ENCODE assay signal across 9 cellular contexts in the genomic region with DNA sequence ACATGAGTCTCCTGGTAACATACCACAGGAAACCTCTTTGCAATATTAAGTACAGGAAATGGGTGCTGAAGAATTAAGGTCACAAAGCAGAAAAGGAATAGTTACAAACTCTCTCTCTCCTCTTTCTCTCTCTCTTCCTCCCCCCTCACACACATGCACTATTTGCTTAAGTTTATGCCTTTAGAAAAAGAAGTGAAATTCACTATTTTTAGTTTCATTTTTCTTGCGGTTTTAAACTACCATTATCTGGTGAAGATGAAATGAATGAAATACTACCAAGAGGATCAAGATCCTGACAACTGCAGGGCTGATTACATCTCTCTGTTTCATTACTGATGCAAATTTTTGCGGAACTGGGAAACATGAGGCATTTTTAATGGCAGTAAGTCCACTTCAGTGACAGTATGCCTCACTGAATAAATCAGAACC.
DNase-seq lines count a peak whose midpoint lies in the region; ATAC-seq and TF ChIP-seq lines count a peak whose summit lies in the region.
"Had no signal": no experiment of that assay in that cellular context is flagged by ENCODE, and none has a peak within 500 bp of the region (broad histone marks: within the 10 kb centered on the region; RNA-seq: fewer than 3 reads in every experiment).

No MANE protein-coding gene starts in this region.

- CTCF ChIA-PET in activated B cell treated with CpG ODN at 0.5 μM for 24 hours (lab: Charles Lee), result no interaction called here

- POLR2A ChIA-PET in activated B cell treated with CpG ODN at 0.5 μM for 24 hours (lab: Charles Lee), result no interaction called here

- no peak for TF ChIP-seq CTCF in activated B cell treated with CpG ODN at 0.5 μM for 24 hours (IDR thresholded peaks at IDR 0.05)

- peaks cover 31% of the 10 kb centered on the region for H3K4me1 Mint-ChIP-seq in activated B cell treated with CpG ODN at 0.5 μM for 24 hours

- DNase-seq in activated B cell treated with CpG ODN at 0.5 μM for 24 hours, result no peak
- DNase-seq in left colon, result no peak
- DNase-seq in stimulated activated CD8-positive, alpha-beta memory T cell treated with anti-CD3 and anti-CD28 coated beads, Interleukin-4, amount 100 ng/mL, for 48 hours, result no peak
- no peak for DNase-seq in SW 1271 (lab: John Stamatoyannopoulos, UW)
- no peak for DNase-seq in NCI-H146 treated with DMSO at 0.1 percent for 48 hours (lab: John Stamatoyannopoulos, UW; ENCODE audit: unreplicated experiment)
- DNase-seq: posterior cingulate gyrus had no signal

- intact Hi-C loops in activated B cell treated with CpG ODN at 0.5 μM for 24 hours (cut with micrococcal nuclease) (loop anchor here (1.0 to 10.0 kb wide), 5 partner anchors 32 to 561 kb away; a partner anchor contains a TSS), left colon (cut with DNase I, micrococcal nuclease) (no loop called here)

- no peaks in the 10 kb centered on the region for H3K27me3 Mint-ChIP-seq in activated B cell treated with CpG ODN at 0.5 μM for 24 hours

- peak overlapping the region; percentile 65 for H3K27ac Mint-ChIP-seq in activated B cell treated with CpG ODN at 0.5 μM for 24 hours

- H3K4me3 Mint-ChIP-seq in activated B cell treated with CpG ODN at 0.5 μM for 24 hours, result peak overlapping the region; percentile 67

- H3K9me3 Mint-ChIP-seq in activated B cell treated with CpG ODN at 0.5 μM for 24 hours, result no peaks in the 10 kb centered on the region

- ATAC-seq in GM18508 (IDR thresholded peaks at IDR 0.05; ENCODE audit: insufficient read depth, unreplicated experiment) (peak; percentile 86), GM21528 (IDR thresholded peaks at IDR 0.05; ENCODE audit: low FRiP score, unreplicated experiment) (peak; percentile 97), HG03378 (IDR thresholded peaks at IDR 0.05; ENCODE audit: unreplicated experiment) (peak; percentile 92), activated B cell treated with CpG ODN at 0.5 μM for 24 hours (ENCODE audit: low read depth) (peak; percentile 92), left colon (no peak)

- H3K36me3 Mint-ChIP-seq in activated B cell treated with CpG ODN at 0.5 μM for 24 hours (ENCODE audit: low read depth), result no peaks in the 10 kb centered on the region
